ENCODE assay signal across 1 cellular context in the genomic region with DNA sequence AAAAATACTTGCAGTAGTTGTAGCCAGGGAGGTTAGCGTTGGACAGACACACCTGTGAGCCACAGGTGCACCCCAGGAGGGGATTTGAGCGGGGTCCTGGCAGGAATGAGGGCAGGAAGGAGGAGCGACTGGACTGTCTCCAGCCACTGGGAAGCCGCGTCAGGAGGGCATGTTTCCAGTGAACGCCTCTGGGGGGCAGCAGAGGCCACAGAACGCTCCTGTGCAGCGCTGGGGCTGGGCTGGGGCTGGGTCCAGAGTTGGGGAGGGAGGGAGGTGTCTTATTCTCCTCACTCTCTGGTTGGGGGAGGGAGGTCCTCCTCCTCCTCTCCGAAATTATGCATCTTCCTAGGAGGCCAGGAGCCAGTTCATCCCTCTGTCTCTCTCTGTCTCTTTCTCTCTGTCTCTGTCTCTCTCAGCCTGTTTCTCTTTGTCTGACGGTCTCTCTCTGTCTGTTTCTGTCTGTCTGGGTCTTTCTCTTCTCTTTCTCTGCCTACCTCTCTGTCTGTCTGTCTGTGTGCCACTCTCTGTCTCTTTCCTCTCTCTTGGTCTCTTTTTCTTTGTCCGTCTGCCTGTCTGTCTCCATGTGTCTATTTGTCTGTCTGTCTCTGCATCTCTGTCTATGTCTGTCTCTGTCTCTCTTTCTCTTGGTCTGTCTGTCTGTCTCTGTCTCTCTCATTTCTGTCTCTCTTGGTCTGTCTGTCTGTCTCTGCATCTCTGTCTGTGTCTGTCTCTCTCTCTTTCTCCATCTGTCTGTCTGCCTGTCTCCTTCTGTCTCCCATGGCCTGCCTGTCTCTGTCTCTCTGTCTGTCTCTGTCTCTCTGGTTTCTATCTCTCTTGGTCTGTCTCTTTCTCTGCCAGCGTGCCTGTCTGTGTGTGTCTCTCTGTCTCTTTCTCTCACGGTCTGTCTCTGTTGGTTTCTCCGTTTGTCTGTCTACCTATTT.
TF ChIP-seq lines count a peak whose summit lies in the region.

No MANE protein-coding gene starts in this region.

TF ChIP-seq in GM12878, 131 proteins besides CTCF, POLR2A, EP300 and RAD21 (continued from another document):
- TF ChIP-seq NRF1 (conservative IDR thresholded peaks at IDR 0.05; ENCODE audit: low read depth, low read length) (no peak), MTA3 (IDR thresholded peaks at IDR 0.05; ENCODE audit: borderline replicate concordance, low read length) (no peak), CREM (IDR thresholded peaks at IDR 0.05; ENCODE audit: low read depth) (no peak)
- TF ChIP-seq, protein P1, sequence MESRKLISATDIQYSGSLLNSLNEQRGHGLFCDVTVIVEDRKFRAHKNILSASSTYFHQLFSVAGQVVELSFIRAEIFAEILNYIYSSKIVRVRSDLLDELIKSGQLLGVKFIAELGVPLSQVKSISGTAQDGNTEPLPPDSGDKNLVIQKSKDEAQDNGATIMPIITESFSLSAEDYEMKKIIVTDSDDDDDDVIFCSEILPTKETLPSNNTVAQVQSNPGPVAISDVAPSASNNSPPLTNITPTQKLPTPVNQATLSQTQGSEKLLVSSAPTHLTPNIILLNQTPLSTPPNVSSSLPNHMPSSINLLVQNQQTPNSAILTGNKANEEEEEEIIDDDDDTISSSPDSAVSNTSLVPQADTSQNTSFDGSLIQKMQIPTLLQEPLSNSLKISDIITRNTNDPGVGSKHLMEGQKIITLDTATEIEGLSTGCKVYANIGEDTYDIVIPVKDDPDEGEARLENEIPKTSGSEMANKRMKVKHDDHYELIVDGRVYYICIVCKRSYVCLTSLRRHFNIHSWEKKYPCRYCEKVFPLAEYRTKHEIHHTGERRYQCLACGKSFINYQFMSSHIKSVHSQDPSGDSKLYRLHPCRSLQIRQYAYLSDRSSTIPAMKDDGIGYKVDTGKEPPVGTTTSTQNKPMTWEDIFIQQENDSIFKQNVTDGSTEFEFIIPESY (IDR thresholded peaks at IDR 0.05): no peak
